In genomic region chr2:233758849-233759248, GRCh38 we compare ENCODE assay signal across 24 cellular contexts. TPM values are rescaled to one million over a fixed set of nuclear protein-coding genes. Genes with fewer than 3 reads are reported as not detected.
"Had no signal": no experiment of that assay in that cellular context is flagged by ENCODE, and none has a peak within 500 bp of the region (broad histone marks: within the 10 kb centered on the region; RNA-seq: fewer than 3 reads in every experiment).

No MANE protein-coding gene starts in this region.

- H3K4me1 ChIP-seq: right atrium auricular region had no signal

- H3K36me3 ChIP-seq: neutrophil, right atrium auricular region, stomach had no signal

- H3K4me3 ChIP-seq: dorsolateral prefrontal cortex, right atrium auricular region, stomach had no signal

- ATAC-seq: esophagus mucosa; foreskin keratinocyte; left ventricle myocardium superior; naive thymus-derived CD4-positive, alpha-beta T cell had no signal

- H3K27ac Mint-ChIP-seq: naive thymus-derived CD4-positive, alpha-beta T cell had no signal

- H3K9me3 ChIP-seq: neutrophil, right atrium auricular region, stomach had no signal

- H3K4me1 Mint-ChIP-seq: naive thymus-derived CD4-positive, alpha-beta T cell had no signal

- DNase-seq: cortex of kidney; dorsolateral prefrontal cortex; effector memory CD4-positive, alpha-beta T cell; foreskin keratinocyte; left colon; left ventricle myocardium superior; naive thymus-derived CD4-positive, alpha-beta T cell; posterior cingulate gyrus; stimulated activated CD4-positive, alpha-beta T cell treated with anti-CD3 and anti-CD28 coated beads, Interleukin-12 subunit alpha, Interleukin-12 subunit beta, amount 100 ng/mL, for 4 hours; stimulated activated naive CD4-positive, alpha-beta T cell; stomach; substantia nigra; trophoblast cell had no signal

- H3K36me3 Mint-ChIP-seq: naive thymus-derived CD4-positive, alpha-beta T cell had no signal

- H3K27me3 ChIP-seq: foreskin keratinocyte, right atrium auricular region, stomach had no signal

- H3K4me3 Mint-ChIP-seq: naive thymus-derived CD4-positive, alpha-beta T cell had no signal

- H3K27ac ChIP-seq: dorsolateral prefrontal cortex, foreskin keratinocyte, neutrophil, right atrium auricular region, stomach had no signal

RNA-seq across cellular contexts. Expression of gene UGT1A1, which starts 1.2 kb away (rescaled TPM):
- total RNA-seq: chondrocyte; dorsolateral prefrontal cortex; kidney epithelial cell; left ventricle myocardium superior; lung microvascular endothelial cell; mononuclear cell; naive thymus-derived CD4-positive, alpha-beta T cell; osteocyte; right atrium auricular region had no signal
- polyA plus RNA-seq: naive thymus-derived CD4-positive, alpha-beta T cell; neural cell had no signal

RNA-seq across cellular contexts. Expression of gene MROH2A, which starts 19.3 kb away (rescaled TPM):
- total RNA-seq: chondrocyte; kidney epithelial cell; left ventricle myocardium superior; lung microvascular endothelial cell; mesenteric fat pad; mononuclear cell; naive thymus-derived CD4-positive, alpha-beta T cell; osteocyte; right atrium auricular region had no signal
- polyA plus RNA-seq: naive thymus-derived CD4-positive, alpha-beta T cell; neural cell had no signal

RNA-seq across cellular contexts. Expression of gene UGT1A3, which starts 30.0 kb away (rescaled TPM):
- total RNA-seq: chondrocyte; dorsolateral prefrontal cortex; kidney epithelial cell; left ventricle myocardium superior; lung microvascular endothelial cell; mesenteric fat pad; mononuclear cell; naive thymus-derived CD4-positive, alpha-beta T cell; osteocyte; right atrium auricular region had no signal
- polyA plus RNA-seq: naive thymus-derived CD4-positive, alpha-beta T cell; neural cell; stomach; thymus had no signal

RNA-seq across cellular contexts. Expression of gene UGT1A4, which starts 40.3 kb away (rescaled TPM):
- total RNA-seq: chondrocyte; dorsolateral prefrontal cortex; kidney epithelial cell; left ventricle myocardium superior; lung microvascular endothelial cell; mesenteric fat pad; mononuclear cell; naive thymus-derived CD4-positive, alpha-beta T cell; osteocyte; right atrium auricular region had no signal
- polyA plus RNA-seq: naive thymus-derived CD4-positive, alpha-beta T cell; neural cell had no signal

RNA-seq across cellular contexts. Expression of gene UGT1A5, which starts 46.1 kb away (rescaled TPM):
- total RNA-seq: chondrocyte; kidney epithelial cell; left ventricle myocardium superior; lung microvascular endothelial cell; mesenteric fat pad; mononuclear cell; naive thymus-derived CD4-positive, alpha-beta T cell; osteocyte; right atrium auricular region had no signal
- polyA plus RNA-seq: foreskin keratinocyte; naive thymus-derived CD4-positive, alpha-beta T cell; neural cell; stomach had no signal
